In the genomic region with DNA sequence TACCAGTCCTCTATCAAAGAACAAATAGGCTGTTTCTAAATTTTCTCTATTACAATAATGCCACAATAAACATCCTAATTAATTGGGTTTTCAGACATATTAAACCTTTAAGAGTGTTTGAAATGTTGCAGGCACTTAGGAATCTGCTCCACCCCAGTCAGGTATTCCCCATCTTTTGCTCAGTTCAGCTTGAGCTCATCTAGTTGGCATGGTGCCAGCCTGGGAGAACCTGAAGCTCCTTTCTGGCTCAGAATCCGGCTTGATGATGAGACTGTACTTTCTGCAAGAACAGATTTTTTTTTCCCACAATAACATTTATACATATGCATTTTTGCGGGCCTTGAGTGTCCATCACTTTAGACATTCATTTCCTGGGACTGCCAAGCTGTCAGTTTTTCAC, we compare ENCODE assay signal across 1 cellular context.
A peak's percentile ranks its signal among the peaks of the same experiment; 100 is the strongest.
TF ChIP-seq lines count a peak whose summit lies in the region.

No MANE protein-coding gene starts in this region.

TF ChIP-seq in GM12878, 131 proteins besides CTCF, POLR2A, EP300 and RAD21:
- TF ChIP-seq ATF2 (IDR thresholded peaks at IDR 0.05; ENCODE audit: low read length) (no peak), SMAD1 (IDR thresholded peaks at IDR 0.05; ENCODE audit: low read depth, partially characterized antibody) (peak; percentile 53), BCL3 (IDR thresholded peaks at IDR 0.05; ENCODE audit: borderline replicate concordance, insufficient read depth, low read depth, low read length, poor library complexity, severe bottlenecking) (no peak), CBFB (IDR thresholded peaks at IDR 0.05; ENCODE audit: low read depth) (no peak), ZZZ3 (IDR thresholded peaks at IDR 0.05; ENCODE audit: control insufficient read depth, insufficient read length, low read depth) (no peak)
